Comparison of ENCODE assay signal across 14 cellular contexts in the genomic region with DNA sequence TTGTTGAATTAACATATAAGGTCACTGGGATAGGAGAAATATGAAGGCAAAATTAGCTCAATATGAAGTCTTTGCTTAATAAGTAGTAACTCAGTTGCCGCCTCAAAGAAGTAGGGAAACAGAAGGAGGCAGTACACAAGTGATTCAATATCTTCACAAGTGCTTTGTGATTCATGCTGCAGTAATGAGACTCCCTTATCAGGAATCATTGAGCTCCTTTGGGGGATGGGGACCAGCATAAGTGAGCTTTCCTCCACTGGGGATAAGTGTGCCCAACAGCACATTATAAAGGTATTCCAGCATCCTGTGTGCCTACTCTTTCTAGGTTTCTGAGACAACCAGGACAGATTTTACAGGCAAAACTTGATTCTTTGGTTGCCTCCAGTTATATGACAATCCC.
DNase-seq lines count a peak whose midpoint lies in the region; ATAC-seq and TF ChIP-seq lines count a peak whose summit lies in the region.
"Had no signal": no experiment of that assay in that cellular context is flagged by ENCODE, and none has a peak within 500 bp of the region (broad histone marks: within the 10 kb centered on the region; RNA-seq: fewer than 3 reads in every experiment).

No MANE protein-coding gene starts in this region.

- peaks cover 10% of the 10 kb centered on the region for H3F3A ChIP-seq in PC-9 (ENCODE audit: insufficient read depth, low read depth)

- intact Hi-C loops in PC-9 (cut with micrococcal nuclease; ENCODE audit: unreplicated experiment), result loop anchor here (1.0 to 5.0 kb wide), 5 partner anchors 18 to 325 kb away; partner anchors contain the start of gene UBE2E3

- peak overlapping the region; percentile 30 for H3K4me2 ChIP-seq in PC-9

- TF ChIP-seq CTCF in PC-9 (conservative IDR thresholded peaks at IDR 0.05), result no peak

- 33 to 40% methylated on average over 1 of the region's 1 CpG for WGBS in mesodermal cell (ENCODE audit: insufficient coverage in 2 of 2), 2 experiments

- CTCF ChIA-PET in PC-9 (lab: Charles Lee), result interaction anchor here (0.5 to 1.1 kb wide), 4 partner anchors 72 to 531 kb away, joined by 3 read pairs; partner anchors contain the start of gene UBE2E3

- H3K27me3 ChIP-seq in PC-9 (ENCODE audit: insufficient read depth, low read depth), result no peaks in the 10 kb centered on the region

- ATAC-seq in HG03521 (IDR thresholded peaks at IDR 0.05; ENCODE audit: unreplicated experiment), result no peak
- ATAC-seq: T-helper 17 cell had no signal

- H3K36me3 ChIP-seq in PC-9 (ENCODE audit: low read depth), result no peaks in the 10 kb centered on the region
- H3K36me3 ChIP-seq in mesodermal cell (ENCODE audit: control insufficient read depth, insufficient read depth, low read length), result no peaks in the 10 kb centered on the region

- H3K9me3 ChIP-seq in PC-9 (ENCODE audit: insufficient read depth, low read depth) (peaks cover 14% of the 10 kb centered on the region), mesodermal cell (ENCODE audit: control insufficient read depth, low read length) (no peaks in the 10 kb centered on the region)

- no peak overlapping the region for H3K4me3 ChIP-seq in PC-9
- no peak overlapping the region for H3K4me3 ChIP-seq in mesodermal cell (ENCODE audit: extremely low read depth, insufficient read depth, low read length, poor library complexity, severe bottlenecking)

- H3K9me2 ChIP-seq in PC-9 (ENCODE audit: insufficient read depth), result no peaks in the 10 kb centered on the region

- H4K20me1 ChIP-seq in PC-9 (ENCODE audit: insufficient read depth), result no peaks in the 10 kb centered on the region

- no peaks in the 10 kb centered on the region for H3K79me2 ChIP-seq in PC-9 (ENCODE audit: low read depth)

- H3K4me1 ChIP-seq in PC-9 (replicated peaks; ENCODE audit: insufficient read depth) (peaks cover 22% of the 10 kb centered on the region), mesodermal cell (ENCODE audit: control insufficient read depth, insufficient read depth, low read length, poor library complexity, severe bottlenecking) (peaks cover 45% of the 10 kb centered on the region)

- H3K27ac ChIP-seq in PC-9 (peak overlapping the region; percentile 33), epithelial cell of prostate (peak overlapping the region; percentile 55), mesodermal cell (ENCODE audit: low read depth, low read length, severe bottlenecking) (peak overlapping the region; percentile 82)

- POLR2A ChIA-PET in PC-9 (lab: Charles Lee; ENCODE audit: unreplicated experiment), result no interaction called here

- H2AFZ ChIP-seq in PC-9, result no peak overlapping the region

- DNase-seq in EL (peak; percentile 80), PC-9 (peak; percentile 50 to 92), epithelial cell of prostate (ENCODE audit: low read depth, low spot score) (no peak), activated gamma-delta T cell (lab: John Stamatoyannopoulos, UW) (no peak), NCI-H1092 (lab: John Stamatoyannopoulos, UW) (no peak), superior temporal gyrus (ENCODE audit: extremely low spot score) (no peak)
- DNase-seq: activated CD4-positive, alpha-beta T cell treated with anti-CD3 and anti-CD28 coated beads for 48 hours; foreskin melanocyte; naive B cell; NCI-H1105 treated with DMSO at 0.1 percent for 48 hours; NCI-H524 treated with DMSO at 0.1 percent for 48 hours; T-helper 17 cell had no signal

- no TSS peak for BruUV-seq in PC-9 (replicated peaks; lab: Mats Ljungman, UMichigan)

Comparison
In these comparisons a context has a peak if more than half of its experiments do, and no peak if none do; other contexts are left out.
1. DNase-seq: peak in EL (single experiment) and PC-9 (2 of 2); none in epithelial cell of prostate (single experiment), activated gamma-delta T cell (single experiment), NCI-H1092 (single experiment) and superior temporal gyrus (single experiment).
2. Peak in every context shown above with its lines, with median percentiles within 50 percentile points of each other: H3K27ac ChIP-seq.